ENCODE assay signal across 1 cellular context in genomic region chr17:44645341-44645740, GRCh38.
TF ChIP-seq lines count a peak whose summit lies in the region.

No MANE protein-coding gene starts in this region.

TF ChIP-seq in GM23338, 12 proteins besides CTCF, POLR2A, EP300 and RAD21 (continued from another document):
- TF ChIP-seq, protein P1, sequence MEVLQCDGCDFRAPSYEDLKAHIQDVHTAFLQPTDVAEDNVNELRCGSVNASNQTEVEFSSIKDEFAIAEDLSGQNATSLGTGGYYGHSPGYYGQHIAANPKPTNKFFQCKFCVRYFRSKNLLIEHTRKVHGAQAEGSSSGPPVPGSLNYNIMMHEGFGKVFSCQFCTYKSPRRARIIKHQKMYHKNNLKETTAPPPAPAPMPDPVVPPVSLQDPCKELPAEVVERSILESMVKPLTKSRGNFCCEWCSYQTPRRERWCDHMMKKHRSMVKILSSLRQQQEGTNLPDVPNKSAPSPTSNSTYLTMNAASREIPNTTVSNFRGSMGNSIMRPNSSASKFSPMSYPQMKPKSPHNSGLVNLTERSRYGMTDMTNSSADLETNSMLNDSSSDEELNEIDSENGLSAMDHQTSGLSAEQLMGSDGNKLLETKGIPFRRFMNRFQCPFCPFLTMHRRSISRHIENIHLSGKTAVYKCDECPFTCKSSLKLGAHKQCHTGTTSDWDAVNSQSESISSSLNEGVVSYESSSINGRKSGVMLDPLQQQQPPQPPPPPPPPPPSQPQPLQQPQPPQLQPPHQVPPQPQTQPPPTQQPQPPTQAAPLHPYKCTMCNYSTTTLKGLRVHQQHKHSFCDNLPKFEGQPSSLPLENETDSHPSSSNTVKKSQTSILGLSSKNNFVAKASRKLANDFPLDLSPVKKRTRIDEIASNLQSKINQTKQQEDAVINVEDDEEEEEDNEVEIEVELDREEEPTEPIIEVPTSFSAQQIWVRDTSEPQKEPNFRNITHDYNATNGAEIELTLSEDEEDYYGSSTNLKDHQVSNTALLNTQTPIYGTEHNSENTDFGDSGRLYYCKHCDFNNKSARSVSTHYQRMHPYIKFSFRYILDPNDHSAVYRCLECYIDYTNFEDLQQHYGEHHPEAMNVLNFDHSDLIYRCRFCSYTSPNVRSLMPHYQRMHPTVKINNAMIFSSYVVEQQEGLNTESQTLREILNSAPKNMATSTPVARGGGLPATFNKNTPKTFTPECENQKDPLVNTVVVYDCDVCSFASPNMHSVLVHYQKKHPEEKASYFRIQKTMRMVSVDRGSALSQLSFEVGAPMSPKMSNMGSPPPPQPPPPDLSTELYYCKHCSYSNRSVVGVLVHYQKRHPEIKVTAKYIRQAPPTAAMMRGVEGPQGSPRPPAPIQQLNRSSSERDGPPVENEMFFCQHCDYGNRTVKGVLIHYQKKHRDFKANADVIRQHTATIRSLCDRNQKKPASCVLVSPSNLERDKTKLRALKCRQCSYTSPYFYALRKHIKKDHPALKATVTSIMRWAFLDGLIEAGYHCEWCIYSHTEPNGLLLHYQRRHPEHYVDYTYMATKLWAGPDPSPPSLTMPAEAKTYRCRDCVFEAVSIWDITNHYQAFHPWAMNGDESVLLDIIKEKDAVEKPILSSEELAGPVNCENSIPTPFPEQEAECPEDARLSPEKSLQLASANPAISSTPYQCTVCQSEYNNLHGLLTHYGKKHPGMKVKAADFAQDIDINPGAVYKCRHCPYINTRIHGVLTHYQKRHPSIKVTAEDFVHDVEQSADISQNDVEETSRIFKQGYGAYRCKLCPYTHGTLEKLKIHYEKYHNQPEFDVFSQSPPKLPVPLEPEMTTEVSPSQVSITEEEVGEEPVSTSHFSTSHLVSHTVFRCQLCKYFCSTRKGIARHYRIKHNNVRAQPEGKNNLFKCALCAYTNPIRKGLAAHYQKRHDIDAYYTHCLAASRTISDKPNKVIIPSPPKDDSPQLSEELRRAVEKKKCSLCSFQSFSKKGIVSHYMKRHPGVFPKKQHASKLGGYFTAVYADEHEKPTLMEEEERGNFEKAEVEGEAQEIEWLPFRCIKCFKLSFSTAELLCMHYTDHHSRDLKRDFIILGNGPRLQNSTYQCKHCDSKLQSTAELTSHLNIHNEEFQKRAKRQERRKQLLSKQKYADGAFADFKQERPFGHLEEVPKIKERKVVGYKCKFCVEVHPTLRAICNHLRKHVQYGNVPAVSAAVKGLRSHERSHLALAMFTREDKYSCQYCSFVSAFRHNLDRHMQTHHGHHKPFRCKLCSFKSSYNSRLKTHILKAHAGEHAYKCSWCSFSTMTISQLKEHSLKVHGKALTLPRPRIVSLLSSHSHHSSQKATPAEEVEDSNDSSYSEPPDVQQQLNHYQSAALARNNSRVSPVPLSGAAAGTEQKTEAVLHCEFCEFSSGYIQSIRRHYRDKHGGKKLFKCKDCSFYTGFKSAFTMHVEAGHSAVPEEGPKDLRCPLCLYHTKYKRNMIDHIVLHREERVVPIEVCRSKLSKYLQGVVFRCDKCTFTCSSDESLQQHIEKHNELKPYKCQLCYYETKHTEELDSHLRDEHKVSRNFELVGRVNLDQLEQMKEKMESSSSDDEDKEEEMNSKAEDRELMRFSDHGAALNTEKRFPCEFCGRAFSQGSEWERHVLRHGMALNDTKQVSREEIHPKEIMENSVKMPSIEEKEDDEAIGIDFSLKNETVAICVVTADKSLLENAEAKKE (CRISPR knock-in tag; IDR thresholded peaks at IDR 0.05): no peak
- TF ChIP-seq ZNF331 (CRISPR knock-in tag; IDR thresholded peaks at IDR 0.05; ENCODE audit: low read depth): no peak
- TF ChIP-seq JUNB (IDR thresholded peaks at IDR 0.05; ENCODE audit: unreplicated experiment): no peak
- no peak for TF ChIP-seq STAT1 (IDR thresholded peaks at IDR 0.05; ENCODE audit: unreplicated experiment)
- no peak for TF ChIP-seq ZNF114 (CRISPR knock-in tag; IDR thresholded peaks at IDR 0.05)
- no peak for TF ChIP-seq POLR2AphosphoS5 (IDR thresholded peaks at IDR 0.05; ENCODE audit: low read depth)
TF ChIP-seq in GM23338: peak in this region for 0.
